ENCODE assay signal across 1 cellular context in genomic region chr11:10285148-10285802, GRCh38.
TF ChIP-seq lines count a peak whose summit lies in the region.

No MANE protein-coding gene starts in this region.

TF ChIP-seq in HepG2, 621 proteins besides CTCF, POLR2A, EP300 and RAD21 (continued from another document and continues in another):
- TF ChIP-seq ZBTB14 (CRISPR knock-in tag; IDR thresholded peaks at IDR 0.05): no peak
- TF ChIP-seq ZNF496 (CRISPR knock-in tag; IDR thresholded peaks at IDR 0.05; ENCODE audit: insufficient replicate concordance): no peak
- TF ChIP-seq SKIL (CRISPR knock-in tag; IDR thresholded peaks at IDR 0.05; ENCODE audit: borderline replicate concordance): no peak
- TF ChIP-seq TIGD3 (CRISPR knock-in tag; IDR thresholded peaks at IDR 0.05; ENCODE audit: borderline replicate concordance): no peak
- no peak for TF ChIP-seq SCMH1 (CRISPR knock-in tag; IDR thresholded peaks at IDR 0.05; ENCODE audit: borderline replicate concordance)
- no peak for TF ChIP-seq ZSCAN29 (CRISPR knock-in tag; conservative IDR thresholded peaks at IDR 0.05)
- no peak for TF ChIP-seq PTBP1 (IDR thresholded peaks at IDR 0.05; ENCODE audit: low read depth, low read length, poor library complexity, severe bottlenecking)
- no peak for TF ChIP-seq MEF2D (CRISPR knock-in tag; IDR thresholded peaks at IDR 0.05)
- no peak for TF ChIP-seq HOXA9 (CRISPR knock-in tag; IDR thresholded peaks at IDR 0.05; ENCODE audit: borderline replicate concordance)
- TF ChIP-seq SMYD3 (CRISPR knock-in tag; IDR thresholded peaks at IDR 0.05): no peak
- TF ChIP-seq NRL (CRISPR knock-in tag; IDR thresholded peaks at IDR 0.05; ENCODE audit: borderline replicate concordance): no peak
- no peak for TF ChIP-seq ZNF784 (CRISPR knock-in tag; IDR thresholded peaks at IDR 0.05; ENCODE audit: borderline replicate concordance)
- TF ChIP-seq FOSL2 (CRISPR knock-in tag; IDR thresholded peaks at IDR 0.05): no peak
- TF ChIP-seq ZSCAN5A (CRISPR knock-in tag; IDR thresholded peaks at IDR 0.05; ENCODE audit: borderline replicate concordance): no peak
- no peak for TF ChIP-seq TFAP4 (IDR thresholded peaks at IDR 0.05; ENCODE audit: borderline replicate concordance, low read depth)
- 0 out of 2 replicates have a peak, but pooled peaks have one; percentile 61 for TF ChIP-seq ZSCAN9 (CRISPR knock-in tag; IDR thresholded peaks at IDR 0.05; ENCODE audit: borderline replicate concordance)
- no peak for TF ChIP-seq HNRNPL (IDR thresholded peaks at IDR 0.05; ENCODE audit: low read depth, low read length)
- no peak for TF ChIP-seq ZNF761 (CRISPR knock-in tag; conservative IDR thresholded peaks at IDR 0.05)
- TF ChIP-seq REL (CRISPR knock-in tag; conservative IDR thresholded peaks at IDR 0.05): no peak
- TF ChIP-seq RARA (CRISPR knock-in tag; IDR thresholded peaks at IDR 0.05): peak; percentile 71
- no peak for TF ChIP-seq ZNF367 (CRISPR knock-in tag; IDR thresholded peaks at IDR 0.05; ENCODE audit: borderline replicate concordance)
- peak; percentile 61; the same call in 1 of the 2 replicates for TF ChIP-seq RXRB (CRISPR knock-in tag; IDR thresholded peaks at IDR 0.05; ENCODE audit: borderline replicate concordance)
- TF ChIP-seq HNF4A (CRISPR knock-in tag; IDR thresholded peaks at IDR 0.05): no peak
- no peak for TF ChIP-seq ZNF557 (CRISPR knock-in tag; IDR thresholded peaks at IDR 0.05)
- no peak for TF ChIP-seq BHLHE40 (IDR thresholded peaks at IDR 0.05; ENCODE audit: low read length)
- TF ChIP-seq MAFK (conservative IDR thresholded peaks at IDR 0.05 in 1 of 2, IDR thresholded peaks at IDR 0.05 in 1 of 2; ENCODE audit: low read length in 2 of 2): no peak
- no peak for TF ChIP-seq SNAPC5 (CRISPR knock-in tag; IDR thresholded peaks at IDR 0.05; ENCODE audit: borderline replicate concordance)
- TF ChIP-seq ZBTB37 (CRISPR knock-in tag; IDR thresholded peaks at IDR 0.05): no peak
- no peak for TF ChIP-seq GFI1 (CRISPR knock-in tag; IDR thresholded peaks at IDR 0.05; ENCODE audit: borderline replicate concordance)
- no peak for TF ChIP-seq ZNF33B (CRISPR knock-in tag; IDR thresholded peaks at IDR 0.05)
- no peak for TF ChIP-seq ZNF251 (CRISPR knock-in tag; IDR thresholded peaks at IDR 0.05)
- TF ChIP-seq JARID2 (CRISPR knock-in tag; IDR thresholded peaks at IDR 0.05; ENCODE audit: insufficient replicate concordance): no peak
- no peak for TF ChIP-seq MYC (CRISPR knock-in tag; IDR thresholded peaks at IDR 0.05; ENCODE audit: borderline replicate concordance)
- TF ChIP-seq STAG1 (CRISPR knock-in tag; IDR thresholded peaks at IDR 0.05): no peak
- TF ChIP-seq ZHX1 (CRISPR knock-in tag; IDR thresholded peaks at IDR 0.05; ENCODE audit: low read depth): no peak
- TF ChIP-seq NR2F6 (IDR thresholded peaks at IDR 0.05): peak; percentile 48; the same call in 1 of the 2 replicates
- TF ChIP-seq NR2F6 (CRISPR knock-in tag; IDR thresholded peaks at IDR 0.05): peak; percentile 22; the same call in 1 of the 2 replicates
- 0 out of 2 replicates have a peak, but pooled peaks have one; percentile 39 for TF ChIP-seq ZNF414 (CRISPR knock-in tag; IDR thresholded peaks at IDR 0.05)
- no peak for TF ChIP-seq ZNF878 (CRISPR knock-in tag; IDR thresholded peaks at IDR 0.05)
- no peak for TF ChIP-seq U2AF1 (optimal IDR thresholded peaks at IDR 0.05; ENCODE audit: low read depth, low read length)
- no peak for TF ChIP-seq TFE3 (CRISPR knock-in tag; IDR thresholded peaks at IDR 0.05)
- TF ChIP-seq ZBTB34 (CRISPR knock-in tag; IDR thresholded peaks at IDR 0.05): no peak
- TF ChIP-seq FOXM1 (CRISPR knock-in tag; IDR thresholded peaks at IDR 0.05): no peak
- no peak for TF ChIP-seq RORA (CRISPR knock-in tag; IDR thresholded peaks at IDR 0.05)
- TF ChIP-seq KMT2B (CRISPR knock-in tag; IDR thresholded peaks at IDR 0.05): no peak
- no peak for TF ChIP-seq ZNF34 (CRISPR knock-in tag; IDR thresholded peaks at IDR 0.05; ENCODE audit: borderline replicate concordance)
- TF ChIP-seq TEF (CRISPR knock-in tag; IDR thresholded peaks at IDR 0.05): no peak
- no peak for TF ChIP-seq ZNF441 (CRISPR knock-in tag; IDR thresholded peaks at IDR 0.05; ENCODE audit: borderline replicate concordance)
